Comparison of ENCODE assay signal across 8 cellular contexts in genomic region chr13:74575729-74576125, GRCh38.
DNase-seq lines count a peak whose midpoint lies in the region; ATAC-seq and TF ChIP-seq lines count a peak whose summit lies in the region.

No MANE protein-coding gene starts in this region.

- no peak for TF ChIP-seq CTCF in coronary artery (IDR thresholded peaks at IDR 0.05)

- H3K27ac ChIP-seq in coronary artery, result peak overlapping the region; percentile 37 to 43

- H3K4me3 ChIP-seq in coronary artery, result peak overlapping the region; percentile 69

- peak; percentile 59 for ATAC-seq in left colon
- no peak for ATAC-seq in HG03280 (IDR thresholded peaks at IDR 0.05; ENCODE audit: unreplicated experiment)
- ATAC-seq in HG02571 (IDR thresholded peaks at IDR 0.05; ENCODE audit: unreplicated experiment), result no peak

- intact Hi-C loops in left colon (cut with DNase I, micrococcal nuclease), result no loop called here

- DNase-seq in COLO829 (ENCODE audit: low spot score) (peak; percentile 14), HUDEP-2 (lab: John Stamatoyannopoulos, UW; ENCODE audit: unreplicated experiment in 76 of 76) (peak in 74 of 76 experiments; percentile 8 to 89 (median 70)), coronary artery (ENCODE audit: low spot score) (peak; percentile 81), left colon (peak; percentile 23 to 51)
- DNase-seq in activated CD4-positive, alpha-beta T cell treated with anti-CD3 and anti-CD28 coated beads, Interleukin-2, amount 50 U/mL, for 1 hour, result peak; percentile 30
- DNase-seq in stimulated activated CD4-positive, alpha-beta T cell treated with anti-CD3 and anti-CD28 coated beads, Interleukin-15, amount 100 ng/mL, for 24 hours, result peak; percentile 69

Comparison
In these comparisons a context has a peak if more than half of its experiments do, and no peak if none do; other contexts are left out.
1. DNase-seq: peak in every context shown above with its lines; median percentile 81 in coronary artery; 70 in HUDEP-2; 69 in stimulated activated CD4-positive, alpha-beta T cell treated with anti-CD3 and anti-CD28 coated beads, Interleukin-15, amount 100 ng/mL, for 24 hours; 37 in left colon; 30 in activated CD4-positive, alpha-beta T cell treated with anti-CD3 and anti-CD28 coated beads, Interleukin-2, amount 50 U/mL, for 1 hour; 14 in COLO829.